In the genomic region with DNA sequence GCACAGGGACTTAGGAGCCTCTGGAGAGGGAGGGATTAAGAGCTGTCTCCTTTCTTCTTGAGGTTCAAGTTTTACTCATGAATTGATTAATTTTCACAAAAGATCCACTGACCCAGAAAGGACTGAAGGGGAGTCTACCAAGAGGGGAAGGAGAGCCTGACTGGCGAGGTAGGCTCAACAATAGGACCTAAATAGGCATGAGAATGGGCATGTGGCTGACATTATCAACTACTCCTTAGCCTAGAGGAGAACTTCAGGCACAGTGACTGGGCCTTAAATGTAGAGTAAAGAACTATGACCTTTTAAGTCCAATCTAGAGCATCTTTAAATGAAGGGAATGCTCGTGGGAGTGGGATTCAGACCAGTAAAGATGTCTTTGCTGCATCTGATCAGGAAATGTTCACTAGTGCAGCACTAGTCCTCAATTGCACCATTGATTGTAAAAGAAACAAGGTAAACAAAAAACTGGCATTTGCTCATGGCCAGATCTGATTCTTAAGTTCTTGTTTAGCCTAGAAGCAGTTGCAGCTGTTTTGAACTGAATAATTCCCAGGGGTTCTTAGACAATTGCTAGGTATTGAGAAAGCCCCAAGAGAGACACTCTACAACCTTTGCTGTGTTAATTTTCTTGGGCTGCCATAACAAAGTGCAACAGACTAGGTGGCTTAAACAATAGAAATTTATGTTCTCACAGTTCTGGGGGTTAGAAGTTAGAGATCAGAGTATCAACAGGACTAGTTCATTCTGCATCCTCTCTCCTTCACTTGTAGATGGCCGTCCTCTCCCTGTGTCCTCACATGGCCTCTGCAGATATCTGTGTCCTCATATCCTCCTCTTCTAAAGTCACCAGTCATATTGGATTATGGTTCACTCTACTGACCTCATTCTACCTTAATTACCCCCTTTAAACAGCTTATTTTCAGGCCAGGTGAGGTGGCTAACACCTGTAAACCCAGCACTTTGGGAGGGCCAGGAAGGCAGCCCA, we compare ENCODE assay signal across 21 cellular contexts.
"Had no signal": no experiment of that assay in that cellular context is flagged by ENCODE, and none has a peak within 500 bp of the region (broad histone marks: within the 10 kb centered on the region; RNA-seq: fewer than 3 reads in every experiment).

No MANE protein-coding gene starts in this region.

- H3K4me3 Mint-ChIP-seq: dendritic cell treated with granulocyte-macrophage colony-stimulating factor and Interleukin-4, amounts not matched to agents 40 ng/mL and 50 ng/mL, for 4 days; effector memory CD8-positive, alpha-beta T cell; naive thymus-derived CD4-positive, alpha-beta T cell; nephron progenitor cell had no signal

- H3K27me3 ChIP-seq: esophagus squamous epithelium, gastroesophageal sphincter, neutrophil, right atrium auricular region, sigmoid colon, suprapubic skin, thyroid gland, upper lobe of left lung, uterus had no signal

- H3K4me1 ChIP-seq: gastroesophageal sphincter, left ventricle myocardium inferior, lower lobe of right lung, right atrium auricular region, suprapubic skin, thyroid gland, upper lobe of left lung, uterus had no signal

- ATAC-seq: effector memory CD8-positive, alpha-beta T cell; gastroesophageal sphincter; left cardiac atrium; lower lobe of right lung; naive thymus-derived CD4-positive, alpha-beta T cell; stimulated activated naive CD8-positive, alpha-beta T cell treated with anti-CD3 and anti-CD28 coated beads, Interleukin-15, Interleukin-2, amounts not matched to agents 100 U/mL and 50 U/mL, for 24 hours had no signal

- H3K9me3 ChIP-seq: esophagus squamous epithelium, gastroesophageal sphincter, left ventricle myocardium inferior, lower lobe of right lung, neutrophil, right atrium auricular region, sigmoid colon, suprapubic skin, thyroid gland, upper lobe of left lung, uterus had no signal

- H3K36me3 ChIP-seq: esophagus squamous epithelium, gastroesophageal sphincter, left ventricle myocardium inferior, lower lobe of right lung, neutrophil, right atrium auricular region, sigmoid colon, suprapubic skin, thyroid gland, upper lobe of left lung, uterus had no signal

- H3K27ac ChIP-seq: gastroesophageal sphincter, left ventricle myocardium inferior, lower lobe of right lung, neutrophil, right atrium auricular region, sigmoid colon, skin epidermis, suprapubic skin, thyroid gland, upper lobe of left lung, uterus had no signal

- H3K27ac Mint-ChIP-seq: dendritic cell treated with granulocyte-macrophage colony-stimulating factor and Interleukin-4, amounts not matched to agents 40 ng/mL and 50 ng/mL, for 4 days; effector memory CD8-positive, alpha-beta T cell; naive thymus-derived CD4-positive, alpha-beta T cell; nephron progenitor cell had no signal

- H3K36me3 Mint-ChIP-seq: naive thymus-derived CD4-positive, alpha-beta T cell had no signal

- H3K9me3 Mint-ChIP-seq: dendritic cell treated with granulocyte-macrophage colony-stimulating factor and Interleukin-4, amounts not matched to agents 40 ng/mL and 50 ng/mL, for 4 days; effector memory CD8-positive, alpha-beta T cell; nephron progenitor cell had no signal

- H3K4me1 Mint-ChIP-seq: naive thymus-derived CD4-positive, alpha-beta T cell had no signal

- H3K4me3 ChIP-seq: esophagus squamous epithelium, gastroesophageal sphincter, left ventricle myocardium inferior, lower lobe of right lung, right atrium auricular region, sigmoid colon, skin epidermis, suprapubic skin, thyroid gland, upper lobe of left lung, uterus had no signal

- DNase-seq: effector memory CD8-positive, alpha-beta T cell; esophagus squamous epithelium; foreskin fibroblast; glutamatergic neuron; left cardiac atrium; left ventricle myocardium inferior; lower lobe of right lung; naive thymus-derived CD4-positive, alpha-beta T cell; nephron progenitor cell; sigmoid colon; stimulated activated CD4-positive, alpha-beta T cell treated with anti-CD3 and anti-CD28 coated beads, Interleukin-12 subunit alpha, Interleukin-12 subunit beta, amount 100 ng/mL, for 4 hours; stimulated activated naive CD8-positive, alpha-beta T cell treated with anti-CD3 and anti-CD28 coated beads, Interleukin-15, Interleukin-2, amounts not matched to agents 100 U/mL and 50 U/mL, for 24 hours; thyroid gland; upper lobe of left lung; uterus had no signal
